Comparison of ENCODE assay signal across 18 cellular contexts in the genomic region with DNA sequence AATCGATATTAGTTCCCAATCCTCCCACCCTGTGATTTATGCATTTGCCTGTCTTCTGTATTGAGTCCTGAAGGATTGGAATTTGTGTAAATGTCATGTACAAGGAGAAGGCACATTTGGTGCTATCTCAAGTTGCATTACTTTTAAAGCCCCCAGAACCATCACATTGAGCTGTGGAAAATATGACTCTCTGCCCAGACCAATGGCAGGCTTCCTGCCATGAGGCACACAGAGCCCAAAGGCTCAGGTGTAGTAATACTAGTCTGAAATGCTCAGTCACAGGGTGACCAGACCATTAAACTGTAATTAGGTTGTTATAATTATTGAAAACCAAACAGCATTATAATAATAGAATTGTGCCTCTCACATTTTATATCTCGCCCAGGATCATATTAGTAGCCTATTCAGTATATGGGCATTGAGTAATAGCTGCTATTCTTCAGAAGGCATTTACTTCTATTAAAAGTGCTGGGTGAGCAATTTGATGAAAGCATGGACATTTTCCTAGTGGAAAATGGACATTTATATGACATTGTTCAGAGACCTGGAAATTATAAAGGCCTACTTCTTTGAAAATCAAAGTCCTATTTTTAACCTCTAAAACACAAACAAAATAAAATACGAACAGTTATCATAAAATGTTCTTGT. TPM values are rescaled to one million over a fixed set of nuclear protein-coding genes. Genes with fewer than 3 reads are reported as not detected.
DNase-seq lines count a peak whose midpoint lies in the region; ATAC-seq and TF ChIP-seq lines count a peak whose summit lies in the region.
"Had no signal": no experiment of that assay in that cellular context is flagged by ENCODE, and none has a peak within 500 bp of the region (broad histone marks: within the 10 kb centered on the region; RNA-seq: fewer than 3 reads in every experiment).

No MANE protein-coding gene starts in this region.

- dilution Hi-C loops in IMR-90 (cut with HindIII; ENCODE audit: low sequenced_read_pairs, unreplicated experiment): no loop called here

- BruUV-seq in IMR-90 (replicated peaks; lab: Mats Ljungman, UMichigan): no TSS peak

- peak overlapping the region; percentile 6; the same call in 1 of the 2 replicates for H2BK20ac ChIP-seq in IMR-90 (ENCODE audit: low read depth, low read length)

- TF ChIP-seq POLR2A in IMR-90 (IDR thresholded peaks at IDR 0.05; ENCODE audit: low read depth, low read length): 0 out of 2 replicates have a peak, but pooled peaks have one; percentile 18

- no peak overlapping the region for H3K4me3 Mint-ChIP-seq in brain
- H3K4me3 Mint-ChIP-seq: activated CD4-positive, alpha-beta T cell treated with anti-CD3 and anti-CD28 coated beads for 36 hours had no signal

- no peak overlapping the region; a peak in 1 of 22 replicates for H3K27ac ChIP-seq in BLaER1 treated with 17β-estradiol and CSF1 and Interleukin-3, amounts not matched to agents 10 nM and 100 nM
- no peak overlapping the region for H3K27ac ChIP-seq in IMR-90 (ENCODE audit: insufficient read depth, low read length)
- H3K27ac ChIP-seq in osteoblast (ENCODE audit: low read depth, low read length): peak overlapping the region; percentile 96
- H3K27ac ChIP-seq: cardiac muscle cell, hepatocyte, HL-60 had no signal

- peaks cover 5% of the 10 kb centered on the region for H3K36me3 Mint-ChIP-seq in brain

- peak overlapping the region in 9 of 11 experiments; percentile 3 to 98 (median 84); a peak in 13 of 22 replicates for H3K4me2 ChIP-seq in BLaER1 treated with 17β-estradiol and CSF1 and Interleukin-3, amounts not matched to agents 10 nM and 100 nM
- H3K4me2 ChIP-seq in IMR-90 (ENCODE audit: low read depth, low read length) (no peak overlapping the region), osteoblast (ENCODE audit: insufficient read depth, low read length) (no peak overlapping the region)

- peaks cover 55 to 90% of the 10 kb centered on the region in 2 experiments for H3K79me1 ChIP-seq in IMR-90 (ENCODE audit: low read depth in 1 of 2, low read length in 2 of 2)

- H3K9me3 Mint-ChIP-seq in brain: peaks cover 0 to 5% (median 0%) of the 10 kb centered on the region in 5 experiments

- H3K4me3 ChIP-seq in BLaER1 treated with 17β-estradiol and CSF1 and Interleukin-3, amounts not matched to agents 10 nM and 100 nM: no peak overlapping the region
- no peak overlapping the region for H3K4me3 ChIP-seq in IMR-90 (ENCODE audit: insufficient read depth, low read depth, low read length)
- no peak overlapping the region for H3K4me3 ChIP-seq in osteoblast (ENCODE audit: insufficient read depth, low read length)
- H3K4me3 ChIP-seq: cardiac muscle cell, hepatocyte, right atrium auricular region had no signal

- no peak overlapping the region for H3K18ac ChIP-seq in IMR-90 (ENCODE audit: low read depth, low read length)

- no peak overlapping the region for H3K56ac ChIP-seq in IMR-90 (ENCODE audit: extremely low read depth, insufficient read depth, low read length)

- peaks cover 0 to 10% (median 2%) of the 10 kb centered on the region in 11 experiments; a peak in 13 of 22 replicates for H3K9me3 ChIP-seq in BLaER1 treated with 17β-estradiol and CSF1 and Interleukin-3, amounts not matched to agents 10 nM and 100 nM (replicated peaks in 1 of 11)
- H3K9me3 ChIP-seq in IMR-90 (ENCODE audit: control insufficient read depth, insufficient read depth, low read length) (no peaks in the 10 kb centered on the region), osteoblast (ENCODE audit: low read depth, low read length) (no peaks in the 10 kb centered on the region)
- H3K9me3 ChIP-seq: Caco-2, right atrium auricular region had no signal

- H3K36me3 ChIP-seq in BLaER1 treated with 17β-estradiol and CSF1 and Interleukin-3, amounts not matched to agents 10 nM and 100 nM: peaks cover 0 to 45% (median 6%) of the 10 kb centered on the region in 11 experiments; a peak in 12 of 22 replicates
- H3K36me3 ChIP-seq in IMR-90 (ENCODE audit: control insufficient read depth, insufficient read depth, low read length): peaks cover 30% of the 10 kb centered on the region
- H3K36me3 ChIP-seq in osteoblast (ENCODE audit: insufficient read depth, low read length): peaks cover 64% of the 10 kb centered on the region
- H3K36me3 ChIP-seq: cardiac muscle cell had no signal

- no peak for DNase-seq in IMR-90
- no peak for DNase-seq in osteoblast (ENCODE audit: insufficient read length, low spot score, missing footprints)
- DNase-seq in AML-193 (lab: John Stamatoyannopoulos, UW): no peak
- no peak for DNase-seq in left colon
- DNase-seq: Caco-2, KG1, NCI-H524 treated with DMSO at 0.1 percent for 48 hours, nucleus accumbens, T1000 had no signal

- peaks cover 51% of the 10 kb centered on the region for H3K4me1 Mint-ChIP-seq in brain

- H4K20me1 ChIP-seq in BLaER1 treated with 17β-estradiol and CSF1 and Interleukin-3, amounts not matched to agents 10 nM and 100 nM: peaks cover 0 to 85% (median 0%) of the 10 kb centered on the region in 11 experiments; a peak in 5 of 22 replicates
- H4K20me1 ChIP-seq in IMR-90 (ENCODE audit: insufficient read depth, low read length) (peaks cover 22% of the 10 kb centered on the region; the same call in 1 of the 2 replicates), osteoblast (ENCODE audit: insufficient read depth, low read length) (peaks cover 9% of the 10 kb centered on the region)

- no peak overlapping the region for H2BK5ac ChIP-seq in IMR-90 (ENCODE audit: low read depth, low read length, poor library complexity, severe bottlenecking)

- peak overlapping the region; percentile 21; the same call in 1 of the 2 replicates for H3K4ac ChIP-seq in IMR-90 (ENCODE audit: low read depth, low read length)

- in situ Hi-C loops in IMR-90 (cut with MboI; ENCODE audit: low sequenced_read_pairs): loop anchor here (5.0 kb wide), 3 partner anchors 113 to 293 kb away; no protein-coding TSS in a partner anchor

- no peak overlapping the region for H2BK120ac ChIP-seq in IMR-90 (ENCODE audit: low read depth, low read length)

- H2AFZ ChIP-seq in IMR-90 (replicated peaks; ENCODE audit: low read length, poor library complexity): no peak overlapping the region
- no peak overlapping the region for H2AFZ ChIP-seq in osteoblast (ENCODE audit: low read length)

- H3K27me3 ChIP-seq in BLaER1 treated with 17β-estradiol and CSF1 and Interleukin-3, amounts not matched to agents 10 nM and 100 nM: no peaks in the 10 kb centered on the region
- no peaks in the 10 kb centered on the region for H3K27me3 ChIP-seq in IMR-90 (ENCODE audit: control insufficient read depth, insufficient read depth, low read length)
- no peaks in the 10 kb centered on the region for H3K27me3 ChIP-seq in osteoblast (ENCODE audit: insufficient read depth, low read length)
- H3K27me3 ChIP-seq: cardiac muscle cell, hepatocyte, right atrium auricular region had no signal

- no peak overlapping the region for H2AK9ac ChIP-seq in IMR-90 (replicated peaks; ENCODE audit: low read depth, low read length, poor library complexity)

- POLR2A ChIA-PET in IMR-90 (lab: Charles Lee; ENCODE audit: unreplicated experiment): interaction anchor here (0.8 kb wide), 1 partner anchor 109 kb away, joined by 3 read pairs; no protein-coding TSS in a partner anchor

- 0 out of 4 replicates have a peak overlapping the region, but pooled peaks of 1 of the 2 experiments have one; percentile 31 for H4K8ac ChIP-seq in IMR-90 (ENCODE audit: low read depth in 2 of 2, low read length in 2 of 2)

- H4K91ac ChIP-seq in IMR-90 (ENCODE audit: insufficient read depth, low read depth, low read length): no peak overlapping the region

- 0 out of 22 replicates have a peak overlapping the region, but pooled peaks of 1 of the 11 experiments have one; percentile 8 for H3K9ac ChIP-seq in BLaER1 treated with 17β-estradiol and CSF1 and Interleukin-3, amounts not matched to agents 10 nM and 100 nM
- H3K9ac ChIP-seq in IMR-90 (ENCODE audit: low read depth, low read length): no peak overlapping the region

- no peak for TF ChIP-seq CTCF in IMR-90 (conservative IDR thresholded peaks at IDR 0.05; ENCODE audit: low read depth, low read length)
- no peak for TF ChIP-seq CTCF in brain (conservative IDR thresholded peaks at IDR 0.05)
- TF ChIP-seq CTCF in osteoblast (IDR thresholded peaks at IDR 0.05; ENCODE audit: extremely low read depth, low read depth, low read length): no peak

- CTCF ChIA-PET in IMR-90 (lab: Yijun Ruan, JAX): interaction anchor here (0.8 to 2.7 kb wide), 4 partner anchors 24 to 231 kb away, joined by 3 to 19 read pairs (median 6); no protein-coding TSS in a partner anchor

- no peak overlapping the region; the same call in 2 of the 3 replicates for H2BK15ac ChIP-seq in IMR-90 (ENCODE audit: low read depth, low read length)

- H3K14ac ChIP-seq in IMR-90 (replicated peaks; ENCODE audit: low read depth, low read length): 0 out of 2 replicates have a peak overlapping the region, but pooled peaks have one; percentile 23

- H4K5ac ChIP-seq in IMR-90 (ENCODE audit: low read depth, low read length): no peak overlapping the region

- peaks cover 37% of the 10 kb centered on the region for H3K9me1 ChIP-seq in IMR-90 (ENCODE audit: insufficient read depth, low read length)

- peak overlapping the region; percentile 41; the same call in 1 of the 2 replicates for H3K23ac ChIP-seq in IMR-90 (ENCODE audit: low read depth, low read length)

- intact Hi-C loops in IMR-90 (cut with micrococcal nuclease): loop anchor here (5.0 kb wide), 1 partner anchor 208 kb away; the partner anchor contains the start of gene HEBP1
- intact Hi-C loops in left colon (cut with DNase I, micrococcal nuclease): loop anchor here (5.0 to 10.0 kb wide), 3 partner anchors 108 to 293 kb away; partner anchors contain the start of gene GSG1 (in 1 of the 2)

- ATAC-seq in IMR-90 (ENCODE audit: low read depth) (no peak), left colon (no peak), GM18909 (IDR thresholded peaks at IDR 0.05; ENCODE audit: poor library complexity, unreplicated experiment) (no peak), GM19455 (IDR thresholded peaks at IDR 0.05; ENCODE audit: unreplicated experiment) (no peak)

- peaks cover 24 to 72% (median 60%) of the 10 kb centered on the region in 10 experiments for H3K4me1 ChIP-seq in BLaER1 treated with 17β-estradiol and CSF1 and Interleukin-3, amounts not matched to agents 10 nM and 100 nM
- peaks cover 31% of the 10 kb centered on the region for H3K4me1 ChIP-seq in IMR-90 (ENCODE audit: control insufficient read depth, insufficient read depth, low read length)
- H3K4me1 ChIP-seq in osteoblast (ENCODE audit: insufficient read depth, low read length): peaks cover 60% of the 10 kb centered on the region

- peak overlapping the region in 3 of 5 experiments; percentile 9 to 38 (median 19) for H3K27ac Mint-ChIP-seq in brain

- H3K27me3 Mint-ChIP-seq in brain: peaks cover 7% of the 10 kb centered on the region
- H3K27me3 Mint-ChIP-seq: activated CD4-positive, alpha-beta T cell treated with anti-CD3 and anti-CD28 coated beads for 36 hours had no signal

- 100% methylated on average over 1 of the region's 3 CpGs; no CpG with 5 or more reads in 1 of the 2 experiments for WGBS in IMR-90 (ENCODE audit: extremely low coverage in 2 of 2, insufficient read length in 1 of 2), 2 experiments

- H2AK5ac ChIP-seq in IMR-90 (ENCODE audit: low read depth, low read length): peak overlapping the region; percentile 3; the same call in 1 of the 2 replicates

- H3K79me2 ChIP-seq in osteoblast (ENCODE audit: insufficient read depth, low read length): peaks cover 83% of the 10 kb centered on the region
- H3K79me2 ChIP-seq: hepatocyte had no signal

- no peak for TF ChIP-seq RAD21 in IMR-90 (IDR thresholded peaks at IDR 0.05; ENCODE audit: low read length)

RNA-seq across cellular contexts. Expression of gene EMP1, which starts 14.1 kb away (rescaled TPM):
- total RNA-seq in IMR-90 (2012; rRNA removed) (137 and 570 TPM in 2 replicates), osteoblast (106 and 114 TPM in 2 replicates), left colon (1,000 to 10,000 TPM in 1 of 2 donors, 100 to 1,000 TPM in 1; 459 to 1,135 TPM)
- polyA plus RNA-seq in IMR-90 (2012; rRNA removed) (106 and 201 TPM in 2 replicates), brain (ENCODE audit: insufficient read depth, low read depth, low replicate concordance) (11.7 TPM)
- polyA plus RNA-seq in IMR-90 (2012; cell fraction: cytosol; rRNA removed): 69.6 and 82.0 TPM in 2 replicates
- polyA plus RNA-seq in IMR-90 (2012; cell fraction: nucleus; rRNA removed; ENCODE audit: low replicate concordance): 81.8 and 230 TPM in 2 replicates

Comparison
In these comparisons a context has a peak if more than half of its experiments do, and no peak if none do; other contexts are left out.
1. H3K4me2 ChIP-seq: peak in BLaER1 treated with 17β-estradiol and CSF1 and Interleukin-3, amounts not matched to agents 10 nM and 100 nM (9 of 11); none in IMR-90 (single experiment) and osteoblast (single experiment).